ENCODE assay signal across 31 cellular contexts in genomic region chr13:34546841-34547240, GRCh38.
"Had no signal": no experiment of that assay in that cellular context is flagged by ENCODE, and none has a peak within 500 bp of the region (broad histone marks: within the 10 kb centered on the region; RNA-seq: fewer than 3 reads in every experiment).

No MANE protein-coding gene starts in this region.

- H3K27me3 ChIP-seq: adrenal gland, body of pancreas, cardiac muscle cell had no signal

- H3K4me1 ChIP-seq: adrenal gland, body of pancreas had no signal

- ATAC-seq: activated CD8-positive, alpha-beta T cell treated with anti-CD3 and anti-CD28 coated beads for 36 hours; activated naive CD4-positive, alpha-beta T cell treated with anti-CD3 and anti-CD28 coated beads, Interleukin-2, amount 50 U/mL, for 72 hours; activated T-cell treated with anti-CD3 and anti-CD28 coated beads, Interleukin-2, amount 50 U/mL, for 4 hours; activated T-cell treated with anti-CD3 and anti-CD28 coated beads, Interleukin-2, amount 50 U/mL, for 72 hours; activated T-helper 17 cell treated with anti-CD3 and anti-CD28 coated beads, Interleukin-2, amount 50 U/mL, for 72 hours; body of pancreas had no signal

- DNase-seq: activated B cell treated with CpG ODN at 0.5 μM for 24 hours; activated CD4-positive, alpha-beta memory T cell treated with anti-CD3 and anti-CD28 coated beads for 36 hours; activated CD4-positive, alpha-beta T cell treated with anti-CD3 and anti-CD28 coated beads for 4 hours; activated CD4-positive, alpha-beta T cell treated with anti-CD3 and anti-CD28 coated beads, Interleukin-2, amount 10 ng/mL, durations not matched to agents 24 days and 14 days; activated CD4-positive, alpha-beta T cell treated with anti-CD3 and anti-CD28 coated beads, Interleukin-2, amount 50 U/mL, for 1 hour; activated CD4-positive, alpha-beta T cell treated with anti-CD3 and anti-CD28 coated beads, Interleukin-2, amount 50 U/mL, for 4 hours; activated CD4-positive, CD25-positive, alpha-beta regulatory T cell treated with anti-CD3 and anti-CD28 coated beads, Interleukin-2, amount 50 U/mL, for 72 hours; activated CD8-positive, alpha-beta memory T cell treated with anti-CD3 and anti-CD28 coated beads, Interleukin-2, amount 50 U/mL, for 4 hours; activated CD8-positive, alpha-beta T cell treated with anti-CD3 and anti-CD28 coated beads for 36 hours; activated effector memory CD4-positive, alpha-beta T cell treated with anti-CD3 and anti-CD28 coated beads, Interleukin-2, amount 50 U/mL, for 16 hours; activated gamma-delta T cell treated with Interleukin-2 at 50 U/mL for 16 hours; activated naive CD4-positive, alpha-beta T cell; activated naive CD4-positive, alpha-beta T cell treated with anti-CD3 and anti-CD28 coated beads for 36 hours; activated naive CD4-positive, alpha-beta T cell treated with anti-CD3 and anti-CD28 coated beads, Interleukin-2, amount 50 U/mL, for 16 hours; activated naive CD8-positive, alpha-beta T cell treated with anti-CD3 and anti-CD28 coated beads for 36 hours; activated T-cell treated with anti-CD3 and anti-CD28 coated beads for 4 hours; activated T-cell treated with anti-CD3 and anti-CD28 coated beads, Interleukin-2, amount 50 U/mL, for 1 hour; activated T-cell treated with anti-CD3 and anti-CD28 coated beads, Interleukin-2, amount 50 U/mL, for 4 hours; activated T-cell treated with anti-CD3 and anti-CD28 coated beads, Interleukin-2, amount 50 U/mL, for 72 hours; adrenal gland; amniotic stem cell; aorta; body of pancreas; cerebellar nuclear complex; T-helper 1 cell; T-helper 2 cell; T-helper 9 cell had no signal

- H3K4me3 ChIP-seq: adrenal gland, body of pancreas, cardiac muscle cell had no signal

- H3K27ac ChIP-seq: adrenal gland, body of pancreas, cardiac muscle cell, VCaP had no signal

- H3K9me3 ChIP-seq: adrenal gland, body of pancreas had no signal

- H3K36me3 ChIP-seq: adrenal gland, cardiac muscle cell had no signal
